8 cellular contexts compared by ENCODE assay signal in the genomic region with DNA sequence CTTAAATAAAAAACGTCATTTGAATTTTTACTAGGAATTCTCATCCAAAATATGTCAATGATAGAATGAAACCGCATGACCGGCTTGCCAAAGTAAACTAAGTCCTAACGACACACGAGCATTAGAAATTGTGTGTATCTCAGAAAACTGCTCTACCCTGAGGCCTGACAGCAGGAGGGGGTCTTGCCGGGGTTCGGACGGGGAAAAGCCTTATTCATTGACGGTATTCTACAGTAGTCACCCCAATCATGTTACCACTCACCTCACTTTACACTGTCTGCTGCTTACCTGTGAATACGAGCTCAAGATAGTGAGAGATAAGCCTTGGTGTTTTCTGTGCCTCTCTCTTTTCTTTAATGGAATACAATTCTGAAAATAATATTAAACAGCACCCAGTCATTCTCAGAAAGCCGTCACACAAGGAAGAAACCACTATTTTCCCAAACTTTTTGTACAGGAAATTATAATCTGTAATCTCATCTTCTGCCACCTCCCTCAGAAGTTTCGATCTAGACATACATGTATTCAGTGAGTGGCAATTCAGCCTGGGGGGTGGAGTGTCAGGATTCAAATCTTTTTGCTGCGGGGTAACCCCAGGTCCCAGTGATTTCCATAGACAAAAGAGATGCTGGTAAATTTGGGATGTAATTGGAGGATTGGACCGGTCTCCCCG. TPM values are rescaled to one million over a fixed set of nuclear protein-coding genes. Genes with fewer than 3 reads are reported as not detected.
DNase-seq lines count a peak whose midpoint lies in the region; ATAC-seq, FAIRE-seq and TF ChIP-seq lines count a peak whose summit lies in the region.

No MANE protein-coding gene starts in this region.

- no peak for TF ChIP-seq EP300 in H1 (IDR thresholded peaks at IDR 0.05; ENCODE audit: borderline replicate concordance in 1 of 2, low read depth in 2 of 2, low read length in 2 of 2)

- peaks cover 22% of the 10 kb centered on the region; the same call in 1 of the 2 replicates for H3K23me2 ChIP-seq in H1 (ENCODE audit: low read depth, low read length)

- TF ChIP-seq POLR2A in H1 (IDR thresholded peaks at IDR 0.05; ENCODE audit: control extremely low read depth in 1 of 2, low read depth in 2 of 2, low read length in 2 of 2): no peak

- TF ChIP-seq CTCF in H1 (IDR thresholded peaks at IDR 0.05; ENCODE audit: control extremely low read depth in 1 of 3, insufficient read depth in 1 of 3, low read depth in 1 of 3, low read length in 3 of 3): no peak

- whole genome bisulfite sequencing in H1 (ENCODE audit: extremely low coverage in 1 of 2, insufficient coverage in 1 of 2, insufficient read length in 1 of 2, insufficient replicate concordance in 2 of 2, low coverage in 1 of 2, low lambda C conversion rate in 2 of 2, missing lambda C conversion rate in 1 of 2), 2 experiments: 67% methylated on average over 15 of the region's 15 CpGs; no CpG with 5 or more reads in 1 of the 2 experiments

- H3K4me1 ChIP-seq in HUES48 (ENCODE audit: control insufficient read depth, insufficient read depth, low read length) (peaks cover 18% of the 10 kb centered on the region), H1 (replicated peaks in 1 of 4; ENCODE audit: control insufficient read depth in 3 of 4, insufficient read depth in 4 of 4, low read length in 3 of 4) (peaks cover 0 to 13% (median 10%) of the 10 kb centered on the region in 4 experiments; a peak in 6 of 7 replicates)

- no peak overlapping the region for H2BK20ac ChIP-seq in H1 (ENCODE audit: low read length)

- H3K27me3 ChIP-seq in HUES48 (ENCODE audit: control insufficient read depth, insufficient read depth, low read length) (peaks cover 32% of the 10 kb centered on the region), H1 (replicated peaks in 1 of 4; ENCODE audit: control insufficient read depth in 3 of 4, extremely low read depth in 1 of 4, insufficient read depth in 3 of 4, low read length in 3 of 4) (peaks cover 7 to 36% (median 29%) of the 10 kb centered on the region in 4 experiments)

- no peak overlapping the region for H2BK5ac ChIP-seq in H1 (ENCODE audit: low read depth, low read length)

- H4K20me1 ChIP-seq in H1 (replicated peaks in 1 of 2; ENCODE audit: control insufficient read depth in 1 of 2, insufficient read depth in 2 of 2, low read length in 2 of 2): peaks cover 0 to 5% of the 10 kb centered on the region in 2 experiments

- H3K9me3 ChIP-seq in HUES48 (ENCODE audit: control insufficient read depth, insufficient read depth, low read length) (no peaks in the 10 kb centered on the region), H1 (ENCODE audit: insufficient read depth in 2 of 2, low read depth in 1 of 2, low read length in 1 of 2) (no peaks in the 10 kb centered on the region)

- no peaks in the 10 kb centered on the region for H3K36me3 ChIP-seq in HUES48 (ENCODE audit: control insufficient read depth, insufficient read depth, low read length)
- H3K36me3 ChIP-seq in H1 (ENCODE audit: control insufficient read depth in 2 of 4, insufficient read depth in 4 of 4, low read length in 3 of 4): no peaks in the 10 kb centered on the region

- no peaks in the 10 kb centered on the region for H3K79me2 ChIP-seq in H1 (ENCODE audit: control insufficient read depth in 1 of 2, insufficient read depth in 2 of 2, low read length in 2 of 2)

- H3K56ac ChIP-seq in H1 (replicated peaks; ENCODE audit: insufficient read length, low read depth, low read length): no peak overlapping the region

- H2AK5ac ChIP-seq in H1 (ENCODE audit: low read depth, low read length): no peak overlapping the region

- H3K14ac ChIP-seq in H1 (ENCODE audit: insufficient read length): no peak overlapping the region

- H3K9ac ChIP-seq in HUES48 (ENCODE audit: low read depth, low read length) (no peak overlapping the region), H1 (replicated peaks in 1 of 4; ENCODE audit: extremely low read depth in 1 of 4, low read depth in 3 of 4, low read length in 3 of 4) (no peak overlapping the region)

- no peak overlapping the region for H4K8ac ChIP-seq in H1 (ENCODE audit: extremely low read depth, insufficient read depth, low read length)

- peak overlapping the region; percentile 90 to 97; a peak in 3 of 4 replicates for H3K4me2 ChIP-seq in H1 (ENCODE audit: insufficient read depth in 1 of 2, low read depth in 2 of 2, low read length in 2 of 2)

- H3K4me3 ChIP-seq in HUES48 (ENCODE audit: low read depth, low read length) (peak overlapping the region; percentile 61), H1 (ENCODE audit: extremely low read depth in 1 of 4, insufficient read depth in 2 of 4, low read depth in 3 of 4, low read length in 4 of 4) (peak overlapping the region in 3 of 4 experiments; percentile 42 to 79 (median 68); a peak in 6 of 8 replicates), skeletal muscle cell (ENCODE audit: low read depth, low read length) (peak overlapping the region; percentile 74)

- no peak for TF ChIP-seq RAD21 in H1 (IDR thresholded peaks at IDR 0.05 in 1 of 2, conservative IDR thresholded peaks at IDR 0.05 in 1 of 2; ENCODE audit: low read depth in 2 of 2, low read length in 2 of 2)

- no peak overlapping the region for H3K23ac ChIP-seq in H1 (ENCODE audit: insufficient read length)

- no peaks in the 10 kb centered on the region for H3K79me1 ChIP-seq in H1 (ENCODE audit: low read depth, low read length)

- H2BK15ac ChIP-seq in H1 (ENCODE audit: low read length): no peak overlapping the region

- H4K91ac ChIP-seq in H1 (replicated peaks; ENCODE audit: insufficient read length, low read length): no peak overlapping the region

- H2BK12ac ChIP-seq in H1 (ENCODE audit: low read depth, low read length): no peak overlapping the region

- POLR2A ChIA-PET in H1 (lab: Charles Lee; ENCODE audit: partially characterized antibody): interaction anchor here (0.8 to 3.7 kb wide), 8 partner anchors 13 to 821 kb away, joined by 3 to 30 read pairs (median 6); a partner anchor contains a TSS

- no peak overlapping the region for H2BK120ac ChIP-seq in H1 (replicated peaks; ENCODE audit: low read depth, low read length)

- peak; percentile 9 for ATAC-seq in GM19455 (IDR thresholded peaks at IDR 0.05; ENCODE audit: unreplicated experiment)
- no peak for ATAC-seq in GM21786 (IDR thresholded peaks at IDR 0.05; ENCODE audit: unreplicated experiment)
- no peak for ATAC-seq in GM19452 (IDR thresholded peaks at IDR 0.05; ENCODE audit: unreplicated experiment)

- H3K4ac ChIP-seq in H1 (replicated peaks; ENCODE audit: insufficient read length, low read depth, low read length): no peak overlapping the region

- no peak for FAIRE-seq in H1 (lab: Jason Lieb, UNC)
- FAIRE-seq in frontal cortex (lab: Jason Lieb, UNC): no peak

- no peak for DNase-seq in H1 (ENCODE audit: low read depth in 1 of 2, low spot score in 2 of 2)
- no peak for DNase-seq in skeletal muscle cell (ENCODE audit: low read depth)
- DNase-seq in frontal cortex (ENCODE audit: low spot score in 2 of 2): no peak
- no peak for DNase-seq in Ammon's horn (ENCODE audit: low spot score)

- CTCF ChIA-PET in H1 (lab: Charles Lee; ENCODE audit: partially characterized antibody): interaction anchor here (0.8 to 9.3 kb wide), 6 partner anchors 15 to 586 kb away, joined by 3 to 110 read pairs (median 11); a partner anchor contains a TSS

- H4K5ac ChIP-seq in H1 (ENCODE audit: insufficient read length, low read depth, low read length): no peak overlapping the region

- H2AFZ ChIP-seq in H1 (ENCODE audit: low read length): no peak overlapping the region

- no peak overlapping the region for H3K18ac ChIP-seq in H1 (ENCODE audit: extremely low read depth, low read length)

- H3K27ac ChIP-seq in HUES48 (ENCODE audit: low read depth, low read length) (no peak overlapping the region), H1 (ENCODE audit: low read depth, low read length) (no peak overlapping the region)

TF ChIP-seq in H1, 55 proteins besides CTCF, POLR2A, EP300 and RAD21 (continues in another document):
- TF ChIP-seq SP1 (IDR thresholded peaks at IDR 0.05; ENCODE audit: low read depth, low read length): no peak
- no peak for TF ChIP-seq TAF1 (IDR thresholded peaks at IDR 0.05; ENCODE audit: low read depth, low read length)
- no peak for TF ChIP-seq TCF12 (IDR thresholded peaks at IDR 0.05; ENCODE audit: low read depth, low read length)
- no peak for TF ChIP-seq NRF1 (IDR thresholded peaks at IDR 0.05; ENCODE audit: low read depth, low read length)
- TF ChIP-seq YY1 (IDR thresholded peaks at IDR 0.05; ENCODE audit: low read depth, low read length): no peak
- TF ChIP-seq RXRA (IDR thresholded peaks at IDR 0.05; ENCODE audit: insufficient read depth, low read depth, low read length): no peak

RNA-seq across cellular contexts. Expression of a gene that starts 0.5 kb away (rescaled TPM):
- total RNA-seq in H1 (2021; fragmentation: NEBNext Ultra II Directional; extraction: Animal tissue kit (Norgen Biotek cat#: 25700)): 2.6 and 2.9 TPM in 2 replicates
- polyA plus RNA-seq in H1 (2011; rRNA removed): 2.3 and 4.9 TPM in 2 replicates
- 4.3 TPM for polyA plus RNA-seq in H1 (2011; cell fraction: cytosol; rRNA removed)
- polyA plus RNA-seq in H1 (2011; cell fraction: nucleus; rRNA removed): 4.0 TPM
- 1.9 to 2.7 TPM (median 1.9 TPM) in 4 replicates for polyA plus RNA-seq in H1 (2012, experiment 1 of 2)
- polyA plus RNA-seq in H1 (2012, experiment 2 of 2): 2.4 TPM
- polyA plus RNA-seq in H1 (2013, experiment 1 of 2): 1.3 TPM
- polyA plus RNA-seq in H1 (2013, experiment 2 of 2): 1.4 TPM
- polyA minus RNA-seq in H1 (2011; rRNA and poly(A)+ RNA removed): 0.44 and 0.66 TPM in 2 replicates
- polyA minus RNA-seq in H1 (2011; cell fraction: cytosol; rRNA and poly(A)+ RNA removed): 2.2 TPM
- 5.6 TPM for polyA minus RNA-seq in H1 (2011; cell fraction: nucleus; rRNA and poly(A)+ RNA removed)
- 4.5 TPM for total RNA-seq in frontal cortex

RNA-seq across cellular contexts. Expression of a gene that starts 13.2 kb away (rescaled TPM):
- total RNA-seq in H1 (2021; fragmentation: NEBNext Ultra II Directional; extraction: Animal tissue kit (Norgen Biotek cat#: 25700)): 47.6 and 49.9 TPM in 2 replicates
- 17.8 and 23.7 TPM in 2 replicates for polyA plus RNA-seq in H1 (2011; rRNA removed)
- polyA plus RNA-seq in H1 (2011; cell fraction: cytosol; rRNA removed): 27.4 TPM
- polyA plus RNA-seq in H1 (2011; cell fraction: nucleus; rRNA removed): 40.1 TPM
- 32.9 to 45.5 TPM (median 41.1 TPM) in 4 replicates for polyA plus RNA-seq in H1 (2012, experiment 1 of 2)
- 6.7 TPM for polyA plus RNA-seq in H1 (2012, experiment 2 of 2)
- polyA plus RNA-seq in H1 (2013, experiment 1 of 2): 42.5 TPM
- 40.4 TPM for polyA plus RNA-seq in H1 (2013, experiment 2 of 2)
- 52.6 and 90.4 TPM in 2 replicates for polyA minus RNA-seq in H1 (2011; rRNA and poly(A)+ RNA removed)
- polyA minus RNA-seq in H1 (2011; cell fraction: cytosol; rRNA and poly(A)+ RNA removed): 36.5 TPM
- 57.7 TPM for polyA minus RNA-seq in H1 (2011; cell fraction: nucleus; rRNA and poly(A)+ RNA removed)
- 35.9 TPM for total RNA-seq in frontal cortex

RNA-seq across cellular contexts. Expression of a gene that starts 52.0 kb away (rescaled TPM):
- 15.4 and 16.7 TPM in 2 replicates for total RNA-seq in H1 (2021; fragmentation: NEBNext Ultra II Directional; extraction: Animal tissue kit (Norgen Biotek cat#: 25700))
- polyA plus RNA-seq in H1 (2011; rRNA removed): 14.0 and 14.8 TPM in 2 replicates
- 16.6 TPM for polyA plus RNA-seq in H1 (2011; cell fraction: cytosol; rRNA removed)
- polyA plus RNA-seq in H1 (2011; cell fraction: nucleus; rRNA removed): 28.7 TPM
- polyA plus RNA-seq in H1 (2012, experiment 1 of 2): 15.1 to 20.7 TPM (median 18.0 TPM) in 4 replicates
- 9.9 TPM for polyA plus RNA-seq in H1 (2012, experiment 2 of 2)
- polyA plus RNA-seq in H1 (2013, experiment 1 of 2): 10.8 TPM
- 10.9 TPM for polyA plus RNA-seq in H1 (2013, experiment 2 of 2)
- polyA minus RNA-seq in H1 (2011; rRNA and poly(A)+ RNA removed): 12.5 and 13.0 TPM in 2 replicates
- polyA minus RNA-seq in H1 (2011; cell fraction: cytosol; rRNA and poly(A)+ RNA removed): 15.5 TPM
- 11.7 TPM for polyA minus RNA-seq in H1 (2011; cell fraction: nucleus; rRNA and poly(A)+ RNA removed)
- 31.8 TPM for total RNA-seq in frontal cortex
